ENCODE assay signal across 8 cellular contexts in genomic region chr19:15248648-15249559, GRCh38. TPM values are rescaled to one million over a fixed set of nuclear protein-coding genes. Genes with fewer than 3 reads are reported as not detected.
DNase-seq lines count a peak whose midpoint lies in the region; ATAC-seq and TF ChIP-seq lines count a peak whose summit lies in the region.

No MANE protein-coding gene starts in this region.

- H3K27ac ChIP-seq in vagina: peak overlapping the region; percentile 91

- H3K9me3 Mint-ChIP-seq in activated naive CD8-positive, alpha-beta T cell treated with anti-CD3 and anti-CD28 coated beads, Interleukin-2, amount 50 U/mL, for 24 hours: no peaks in the 10 kb centered on the region
- no peaks in the 10 kb centered on the region for H3K9me3 Mint-ChIP-seq in activated naive CD8-positive, alpha-beta T cell treated with anti-CD3 and anti-CD28 coated beads for 36 hours

- H3K27me3 ChIP-seq in mucosa of stomach (ENCODE audit: control insufficient read depth, insufficient read depth, low read length) (no peaks in the 10 kb centered on the region), vagina (no peaks in the 10 kb centered on the region)

- no peaks in the 10 kb centered on the region for H3K27me3 Mint-ChIP-seq in activated naive CD8-positive, alpha-beta T cell treated with anti-CD3 and anti-CD28 coated beads, Interleukin-2, amount 50 U/mL, for 24 hours
- H3K27me3 Mint-ChIP-seq in activated naive CD8-positive, alpha-beta T cell treated with anti-CD3 and anti-CD28 coated beads for 36 hours: no peaks in the 10 kb centered on the region

- ATAC-seq in activated naive CD8-positive, alpha-beta T cell treated with anti-CD3 and anti-CD28 coated beads, Interleukin-2, amount 50 U/mL, for 24 hours: no peak
- ATAC-seq in GM21717 (IDR thresholded peaks at IDR 0.05; ENCODE audit: unreplicated experiment): no peak
- ATAC-seq in HG03378 (IDR thresholded peaks at IDR 0.05; ENCODE audit: unreplicated experiment): no peak

- H3K4me1 ChIP-seq in mucosa of stomach (ENCODE audit: control insufficient read depth, insufficient read depth, low read length) (peaks cover 41% of the 10 kb centered on the region), vagina (peaks cover 84% of the 10 kb centered on the region)

- H3K4me3 Mint-ChIP-seq in activated naive CD8-positive, alpha-beta T cell treated with anti-CD3 and anti-CD28 coated beads, Interleukin-2, amount 50 U/mL, for 24 hours: no peak overlapping the region
- no peak overlapping the region for H3K4me3 Mint-ChIP-seq in activated naive CD8-positive, alpha-beta T cell treated with anti-CD3 and anti-CD28 coated beads for 36 hours

- peak overlapping the region; percentile 27 for H3K27ac Mint-ChIP-seq in activated naive CD8-positive, alpha-beta T cell treated with anti-CD3 and anti-CD28 coated beads, Interleukin-2, amount 50 U/mL, for 24 hours
- H3K27ac Mint-ChIP-seq in activated naive CD8-positive, alpha-beta T cell treated with anti-CD3 and anti-CD28 coated beads for 36 hours: no peak overlapping the region

- no peak for TF ChIP-seq POLR2A in vagina (IDR thresholded peaks at IDR 0.05)

- peaks cover 31% of the 10 kb centered on the region for H3K36me3 Mint-ChIP-seq in activated naive CD8-positive, alpha-beta T cell treated with anti-CD3 and anti-CD28 coated beads, Interleukin-2, amount 50 U/mL, for 24 hours (ENCODE audit: low read depth)
- peaks cover 25% of the 10 kb centered on the region for H3K36me3 Mint-ChIP-seq in activated naive CD8-positive, alpha-beta T cell treated with anti-CD3 and anti-CD28 coated beads for 36 hours

- H3K9ac ChIP-seq in mucosa of stomach (ENCODE audit: low read length): peak overlapping the region; percentile 27

- H3K4me1 Mint-ChIP-seq in activated naive CD8-positive, alpha-beta T cell treated with anti-CD3 and anti-CD28 coated beads, Interleukin-2, amount 50 U/mL, for 24 hours: no peaks in the 10 kb centered on the region
- no peaks in the 10 kb centered on the region for H3K4me1 Mint-ChIP-seq in activated naive CD8-positive, alpha-beta T cell treated with anti-CD3 and anti-CD28 coated beads for 36 hours

- TF ChIP-seq CTCF in epithelial cell of esophagus (IDR thresholded peaks at IDR 0.05; ENCODE audit: insufficient read depth, low read depth, low read length, missing control alignments) (peak; percentile 1), vagina (IDR thresholded peaks at IDR 0.05) (no peak)

- intact Hi-C loops in vagina (cut with DNase I): no loop called here

- H3K36me3 ChIP-seq in mucosa of stomach (ENCODE audit: control insufficient read depth, insufficient read depth, low read length) (peaks cover 11% of the 10 kb centered on the region), vagina (peaks cover 0 to 41% of the 10 kb centered on the region in 2 donors)

- H3K4me3 ChIP-seq in epithelial cell of esophagus (ENCODE audit: low read length) (no peak overlapping the region), mucosa of stomach (ENCODE audit: low read length) (no peak overlapping the region), vagina (no peak overlapping the region)

- no peak for DNase-seq in activated naive CD8-positive, alpha-beta T cell treated with anti-CD3 and anti-CD28 coated beads, Interleukin-2, amount 50 U/mL, for 24 hours
- no peak for DNase-seq in activated naive CD8-positive, alpha-beta T cell treated with anti-CD3 and anti-CD28 coated beads for 36 hours
- peak; percentile 76 for DNase-seq in epithelial cell of esophagus (ENCODE audit: low read depth)
- DNase-seq in vagina (ENCODE audit: extremely low spot score in 2 of 2): no peak
- no peak for DNase-seq in NCI-H524 treated with DMSO at 0.1 percent for 48 hours (lab: John Stamatoyannopoulos, UW)

- H3K9me3 ChIP-seq in mucosa of stomach (ENCODE audit: control insufficient read depth, low read length) (no peaks in the 10 kb centered on the region), vagina (no peaks in the 10 kb centered on the region)

RNA-seq across cellular contexts. Expression of gene EPHX3, which starts 16.7 kb away (rescaled TPM):
- not detected for total RNA-seq in activated naive CD8-positive, alpha-beta T cell treated with anti-CD3 and anti-CD28 coated beads for 36 hours
- 14.0 TPM for total RNA-seq in vagina

RNA-seq across cellular contexts. Expression of gene NOTCH3, which starts 48.1 kb away (rescaled TPM):
- under 1 TPM in 1 of 2 experiments, not detected in 1; 0.12 TPM for total RNA-seq in activated naive CD8-positive, alpha-beta T cell treated with anti-CD3 and anti-CD28 coated beads for 36 hours
- 76.6 TPM for total RNA-seq in vagina

Comparison
In these comparisons a context has a peak if more than half of its experiments do, and no peak if none do; other contexts are left out.
1. RNA of gene EPHX3, which starts 16.7 kb away (total RNA-seq): 14.0 TPM in vagina (single experiment); not detected in activated naive CD8-positive, alpha-beta T cell treated with anti-CD3 and anti-CD28 coated beads for 36 hours; every median in the first group is over 10 times any median in the second.
2. RNA of gene NOTCH3, which starts 48.1 kb away (total RNA-seq): 76.6 TPM in vagina (single experiment); 0.12 TPM in activated naive CD8-positive, alpha-beta T cell treated with anti-CD3 and anti-CD28 coated beads for 36 hours; every median in the first group is over 10 times any median in the second.